15 cellular contexts compared by ENCODE assay signal in genomic region chr5:38672059-38672791, GRCh38.
DNase-seq lines count a peak whose midpoint lies in the region; ATAC-seq, FAIRE-seq and TF ChIP-seq lines count a peak whose summit lies in the region.
"Had no signal": no experiment of that assay in that cellular context is flagged by ENCODE, and none has a peak within 500 bp of the region (broad histone marks: within the 10 kb centered on the region; RNA-seq: fewer than 3 reads in every experiment).

No MANE protein-coding gene starts in this region.

- no peak for FAIRE-seq in kidney (lab: Jason Lieb, UNC)
- FAIRE-seq: H54 had no signal

- H3K9me3 ChIP-seq in GM23248 (ENCODE audit: low read depth): no peaks in the 10 kb centered on the region
- no peaks in the 10 kb centered on the region for H3K9me3 ChIP-seq in kidney (ENCODE audit: control insufficient read depth in 1 of 2, low read length in 2 of 2)
- no peaks in the 10 kb centered on the region for H3K9me3 ChIP-seq in lower lobe of right lung
- H3K9me3 ChIP-seq in CD4-positive, alpha-beta T cell (ENCODE audit: control insufficient read depth, low read length): no peaks in the 10 kb centered on the region

- no peak overlapping the region for H3K9ac ChIP-seq in GM23248
- no peak overlapping the region for H3K9ac ChIP-seq in kidney (ENCODE audit: low read length in 2 of 2)

- DNase-seq in GM23248: peak; percentile 21
- DNase-seq in SK-MEL-5 (ENCODE audit: low read depth, low spot score): peak; percentile 43
- DNase-seq in foreskin fibroblast: peak; percentile 12 to 60
- DNase-seq in UCSD-AML1 (lab: John Stamatoyannopoulos, UW; ENCODE audit: unreplicated experiment): no peak
- no peak for DNase-seq in kidney
- DNase-seq in lower lobe of right lung: no peak
- no peak for DNase-seq in CD4-positive, alpha-beta T cell
- DNase-seq: activated CD4-positive, alpha-beta T cell treated with anti-CD3 and anti-CD28 coated beads, Interleukin-2, amount 10 ng/mL, durations not matched to agents 7 days and 5 days; activated gamma-delta T cell; cortex of kidney; head of caudate nucleus had no signal

- H3K4me1 Mint-ChIP-seq in CD4-positive, alpha-beta T cell (ENCODE audit: low read depth): no peaks in the 10 kb centered on the region
- H3K4me1 Mint-ChIP-seq: activated CD4-positive, alpha-beta T cell treated with anti-CD3 and anti-CD28 coated beads, Interleukin-2, amount 10 ng/mL, durations not matched to agents 7 days and 5 days; B cell had no signal

- H3K27me3 ChIP-seq in GM23248 (replicated peaks; ENCODE audit: insufficient read depth) (no peaks in the 10 kb centered on the region), lower lobe of right lung (ENCODE audit: low read depth) (no peaks in the 10 kb centered on the region)
- H3K27me3 ChIP-seq in CD4-positive, alpha-beta T cell (ENCODE audit: control insufficient read depth, insufficient read depth, low read length): no peaks in the 10 kb centered on the region

- POLR2A ChIA-PET in CD4-positive, alpha-beta T cell (lab: Charles Lee): no interaction called here

- TF ChIP-seq CTCF in 22Rv1 (IDR thresholded peaks at IDR 0.05) (no peak), foreskin fibroblast (IDR thresholded peaks at IDR 0.05; ENCODE audit: low read depth, low read length) (no peak), kidney (IDR thresholded peaks at IDR 0.05; ENCODE audit: borderline replicate concordance, extremely low read depth, insufficient read depth) (no peak), lower lobe of right lung (IDR thresholded peaks at IDR 0.05) (no peak)
- TF ChIP-seq CTCF in CD4-positive, alpha-beta T cell (IDR thresholded peaks at IDR 0.05): no peak

- no peaks in the 10 kb centered on the region for H3F3A ChIP-seq in GM23248 (ENCODE audit: insufficient read depth)

- H3K4me1 ChIP-seq in GM23248 (ENCODE audit: insufficient read depth) (no peaks in the 10 kb centered on the region), kidney (ENCODE audit: control insufficient read depth in 1 of 2, insufficient read depth in 1 of 2, low read depth in 1 of 2, low read length in 2 of 2) (no peaks in the 10 kb centered on the region), lower lobe of right lung (no peaks in the 10 kb centered on the region)

- H3K36me3 Mint-ChIP-seq in CD4-positive, alpha-beta T cell (ENCODE audit: low read depth): no peaks in the 10 kb centered on the region

- no peaks in the 10 kb centered on the region for H3K79me2 ChIP-seq in GM23248 (ENCODE audit: insufficient read depth)

- no peaks in the 10 kb centered on the region for H3K36me3 ChIP-seq in GM23248 (ENCODE audit: low read depth)
- no peaks in the 10 kb centered on the region for H3K36me3 ChIP-seq in kidney (ENCODE audit: control insufficient read depth in 1 of 2, insufficient read depth in 2 of 2, low read length in 2 of 2)
- no peaks in the 10 kb centered on the region for H3K36me3 ChIP-seq in lower lobe of right lung

- CTCF ChIA-PET in CD4-positive, alpha-beta T cell (lab: Charles Lee): no interaction called here

- H3K27ac ChIP-seq in 22Rv1: peak overlapping the region; percentile 13
- H3K27ac ChIP-seq in GM23248: no peak overlapping the region
- no peak overlapping the region for H3K27ac ChIP-seq in kidney (ENCODE audit: low read depth in 2 of 2, low read length in 2 of 2)
- no peak overlapping the region for H3K27ac ChIP-seq in lower lobe of right lung
- no peak overlapping the region for H3K27ac ChIP-seq in CD4-positive, alpha-beta T cell (ENCODE audit: low read depth, low read length)

- WGBS in GM23248 (ENCODE audit: low coverage in 1 of 2, low lambda C conversion rate in 2 of 2, missing lambda C conversion rate in 2 of 2), 2 experiments: 60 to 62% methylated on average over 5 of the region's 5 CpGs

- no peak overlapping the region for H3K27ac Mint-ChIP-seq in CD4-positive, alpha-beta T cell
- H3K27ac Mint-ChIP-seq: activated CD4-positive, alpha-beta T cell treated with anti-CD3 and anti-CD28 coated beads, Interleukin-2, amount 10 ng/mL, durations not matched to agents 7 days and 5 days; B cell had no signal

- no peaks in the 10 kb centered on the region for H4K20me1 ChIP-seq in GM23248 (ENCODE audit: insufficient read depth)

- in situ Hi-C loops in GM23248 (cut with MboI): no loop called here
- in situ Hi-C loops in SK-MEL-5 (cut with HindIII; ENCODE audit: low pct_unique_long_range_greater_than_20kb, low sequenced_read_pairs): no loop called here

- no peak overlapping the region for H3K4me2 ChIP-seq in GM23248 (ENCODE audit: unreplicated experiment)

- H3K4me3 Mint-ChIP-seq in CD4-positive, alpha-beta T cell: no peak overlapping the region
- H3K4me3 Mint-ChIP-seq: activated CD4-positive, alpha-beta T cell treated with anti-CD3 and anti-CD28 coated beads, Interleukin-2, amount 10 ng/mL, durations not matched to agents 7 days and 5 days; B cell had no signal

- no peak for ATAC-seq in lower lobe of right lung
- no peak for ATAC-seq in CD4-positive, alpha-beta T cell (ENCODE audit: poor library complexity)

- H3K4me3 ChIP-seq in GM23248 (no peak overlapping the region), foreskin fibroblast (ENCODE audit: low read depth in 1 of 2, low read length in 2 of 2) (no peak overlapping the region), kidney (ENCODE audit: low read length in 2 of 2) (no peak overlapping the region), lower lobe of right lung (no peak overlapping the region)

- H3K9me3 Mint-ChIP-seq in CD4-positive, alpha-beta T cell: peaks cover 5% of the 10 kb centered on the region
- H3K9me3 Mint-ChIP-seq: activated CD4-positive, alpha-beta T cell treated with anti-CD3 and anti-CD28 coated beads, Interleukin-2, amount 10 ng/mL, durations not matched to agents 7 days and 5 days had no signal

- intact Hi-C loops in kidney (cut with DNase I): no loop called here
- intact Hi-C loops in lower lobe of right lung (cut with DNase I): no loop called here
- intact Hi-C loops in CD4-positive, alpha-beta T cell (cut with DNase I, micrococcal nuclease): no loop called here

- H3K27me3 Mint-ChIP-seq in CD4-positive, alpha-beta T cell: peaks cover 11% of the 10 kb centered on the region
- H3K27me3 Mint-ChIP-seq: B cell, progenitor cell of endocrine pancreas had no signal

- H2AFZ ChIP-seq in GM23248: no peak overlapping the region

- no peaks in the 10 kb centered on the region for H3K9me2 ChIP-seq in GM23248 (ENCODE audit: insufficient read depth)

Comparison
In these comparisons a context has a peak if more than half of its experiments do, and no peak if none do; other contexts are left out.
1. DNase-seq: peak in GM23248 (single experiment), SK-MEL-5 (single experiment) and foreskin fibroblast (2 of 2); none in UCSD-AML1 (single experiment), kidney (single experiment), lower lobe of right lung (single experiment) and CD4-positive, alpha-beta T cell (0 of 10).